In genomic region chr9:131485728-131486381, GRCh38 we compare ENCODE assay signal across 18 cellular contexts. TPM values are rescaled to one million over a fixed set of nuclear protein-coding genes. Genes with fewer than 3 reads are reported as not detected.
DNase-seq lines count a peak whose midpoint lies in the region; ATAC-seq and TF ChIP-seq lines count a peak whose summit lies in the region.
"Had no signal": no experiment of that assay in that cellular context is flagged by ENCODE, and none has a peak within 500 bp of the region (broad histone marks: within the 10 kb centered on the region; RNA-seq: fewer than 3 reads in every experiment).

No MANE protein-coding gene starts in this region.

- WGBS in suprapubic skin = 76% methylated on average over 19 of the region's 19 CpGs

- H3K9me3 Mint-ChIP-seq in endothelial cell (ENCODE audit: unreplicated experiment) (no peaks in the 10 kb centered on the region), natural killer cell (no peaks in the 10 kb centered on the region)
- H3K9me3 Mint-ChIP-seq: immature natural killer cell; natural killer cell treated with Interleukin-12 subunit alpha and Interleukin-12 subunit beta and Interleukin-15 and Interleukin-18, amount 100 ng/mL, for 72 hours had no signal

- TF ChIP-seq CTCF in right atrium auricular region (IDR thresholded peaks at IDR 0.05) (no peak), Panc1 (IDR thresholded peaks at IDR 0.05) (no peak), endothelial cell (IDR thresholded peaks at IDR 0.05; ENCODE audit: unreplicated experiment) (no peak), suprapubic skin (IDR thresholded peaks at IDR 0.05) (no peak), natural killer cell (IDR thresholded peaks at IDR 0.05) (no peak)

- H3K36me3 Mint-ChIP-seq in endothelial cell (ENCODE audit: low read depth, unreplicated experiment) (peaks cover 83% of the 10 kb centered on the region), natural killer cell (no peaks in the 10 kb centered on the region)

- H3K4me1 Mint-ChIP-seq in endothelial cell (ENCODE audit: unreplicated experiment) = no peaks in the 10 kb centered on the region
- H3K4me1 Mint-ChIP-seq in natural killer cell = peaks cover 0 to 20% of the 10 kb centered on the region in 2 donors

- POLR2A ChIA-PET in Panc1 (lab: Charles Lee) = no interaction called here

- DNase-seq in right atrium auricular region (ENCODE audit: low spot score) = no peak
- no peak for DNase-seq in left ventricle myocardium superior
- DNase-seq in Panc1 (ENCODE audit: low read depth, low spot score) = no peak
- no peak for DNase-seq in endothelial cell (ENCODE audit: low spot score)
- DNase-seq in suprapubic skin (ENCODE audit: low spot score in 2 of 2) = peak in 1 of 2 donors; percentile 60
- no peak for DNase-seq in natural killer cell
- no peak for DNase-seq in NOMO-1 (lab: John Stamatoyannopoulos, UW; ENCODE audit: unreplicated experiment in 2 of 2)
- DNase-seq: activated CD4-positive, alpha-beta T cell treated with anti-CD3 and anti-CD28 coated beads, Interleukin-2, amount 50 U/mL, for 48 hours; erythroblast; immature natural killer cell; NCI-H1694; NCI-H748 treated with DMSO at 0.1 percent for 48 hours; stimulated activated CD4-positive, alpha-beta T cell treated with anti-CD3 and anti-CD28 coated beads, Interleukin-15, amount 100 ng/mL, for 24 hours had no signal

- peaks cover 97% of the 10 kb centered on the region for H3K36me3 ChIP-seq in right atrium auricular region
- H3K36me3 ChIP-seq in Panc1 (ENCODE audit: control insufficient read depth, insufficient read depth, low read length) = peaks cover 10% of the 10 kb centered on the region
- H3K36me3 ChIP-seq in suprapubic skin = peaks cover 97% of the 10 kb centered on the region

- H3K27me3 Mint-ChIP-seq in endothelial cell (ENCODE audit: unreplicated experiment) (peaks cover 31% of the 10 kb centered on the region), natural killer cell (ENCODE audit: low read depth in 2 of 2) (no peaks in the 10 kb centered on the region)
- H3K27me3 Mint-ChIP-seq: natural killer cell treated with Interleukin-12 subunit alpha and Interleukin-12 subunit beta and Interleukin-15 and Interleukin-18, amount 100 ng/mL, for 72 hours had no signal

- H3K27ac ChIP-seq in right atrium auricular region (peak overlapping the region; percentile 79 to 87), Panc1 (ENCODE audit: low read length) (no peak overlapping the region), suprapubic skin (peak overlapping the region; percentile 28)

- TF ChIP-seq POLR2A in suprapubic skin (IDR thresholded peaks at IDR 0.05) = no peak

- no peak for TF ChIP-seq EP300 in suprapubic skin (IDR thresholded peaks at IDR 0.05)

- H3K4me1 ChIP-seq in right atrium auricular region = peaks cover 0 to 38% of the 10 kb centered on the region in 2 donors
- no peaks in the 10 kb centered on the region for H3K4me1 ChIP-seq in Panc1 (ENCODE audit: control insufficient read depth, insufficient read depth, low read length)
- peaks cover 48% of the 10 kb centered on the region for H3K4me1 ChIP-seq in suprapubic skin

- no peak for ATAC-seq in left ventricle myocardium superior
- 0 out of 2 replicates have a peak, but pooled peaks have one; percentile 8 for ATAC-seq in Panc1
- no peak for ATAC-seq in natural killer cell
- no peak for ATAC-seq in HG03439 (IDR thresholded peaks at IDR 0.05; ENCODE audit: unreplicated experiment)
- ATAC-seq: natural killer cell treated with Interleukin-12 subunit alpha and Interleukin-12 subunit beta and Interleukin-15 and Interleukin-18, amount 100 ng/mL, for 72 hours had no signal

- H3K4me3 ChIP-seq in right atrium auricular region (no peak overlapping the region), Panc1 (ENCODE audit: low read depth in 2 of 2, low read length in 2 of 2) (no peak overlapping the region), suprapubic skin (no peak overlapping the region)

- in situ Hi-C loops in Panc1 (cut with HindIII; ENCODE audit: low pct_unique_long_range_greater_than_20kb, low sequenced_read_pairs) = no loop called here

- intact Hi-C loops in left ventricle myocardium superior (cut with micrococcal nuclease) (no loop called here), Panc1 (cut with micrococcal nuclease; ENCODE audit: unreplicated experiment) (no loop called here), natural killer cell (cut with micrococcal nuclease) (no loop called here)

- BruUV-seq in Panc1 (replicated peaks; lab: Mats Ljungman, UMichigan) = no TSS peak

- H3K27me3 ChIP-seq in right atrium auricular region (no peaks in the 10 kb centered on the region), Panc1 (ENCODE audit: control insufficient read depth, insufficient read depth, low read length) (no peaks in the 10 kb centered on the region), suprapubic skin (no peaks in the 10 kb centered on the region)

- no peaks in the 10 kb centered on the region for H3K9me3 ChIP-seq in right atrium auricular region
- H3K9me3 ChIP-seq in Panc1 (ENCODE audit: control insufficient read depth, insufficient read depth, low read depth, low read length) = no peaks in the 10 kb centered on the region
- no peaks in the 10 kb centered on the region for H3K9me3 ChIP-seq in suprapubic skin

- peak overlapping the region; percentile 31 for H3K4me3 Mint-ChIP-seq in endothelial cell (ENCODE audit: unreplicated experiment)
- no peak overlapping the region for H3K4me3 Mint-ChIP-seq in natural killer cell
- H3K4me3 Mint-ChIP-seq: immature natural killer cell; natural killer cell treated with Interleukin-12 subunit alpha and Interleukin-12 subunit beta and Interleukin-15 and Interleukin-18, amount 100 ng/mL, for 72 hours had no signal

- CTCF ChIA-PET in Panc1 (lab: Charles Lee) = no interaction called here

- H3K27ac Mint-ChIP-seq in endothelial cell (ENCODE audit: unreplicated experiment) = peak overlapping the region; percentile 75
- H3K27ac Mint-ChIP-seq in natural killer cell = no peak overlapping the region
- H3K27ac Mint-ChIP-seq: natural killer cell treated with Interleukin-12 subunit alpha and Interleukin-12 subunit beta and Interleukin-15 and Interleukin-18, amount 100 ng/mL, for 72 hours had no signal

RNA-seq across cellular contexts. Expression of gene POMT1, which starts 16.9 kb away (rescaled TPM):
- total RNA-seq in right atrium auricular region (10 to 100 TPM; 13.7 to 16.4 TPM), left ventricle myocardium superior (19.9 TPM), Panc1 (2021; ENCODE audit: unreplicated experiment) (58.0 TPM), endothelial cell (ENCODE audit: unreplicated experiment) (57.6 TPM), suprapubic skin (10 to 100 TPM; 16.6 to 62.0 (median 34.1) TPM), natural killer cell (10 to 100 TPM; 35.5 to 38.8 (median 36.3) TPM)
- polyA plus RNA-seq in Panc1 (2012; ENCODE audit: insufficient read length) = 60.7 TPM

RNA-seq across cellular contexts. Expression of gene UCK1, which starts 45.2 kb away (rescaled TPM):
- total RNA-seq in right atrium auricular region (10 to 100 TPM; 21.2 to 37.8 TPM), left ventricle myocardium superior (28.6 TPM), Panc1 (2021; ENCODE audit: unreplicated experiment) (30.2 TPM), endothelial cell (ENCODE audit: unreplicated experiment) (23.0 TPM), suprapubic skin (10 to 100 TPM; 20.0 to 28.0 (median 26.6) TPM), natural killer cell (10 to 100 TPM; 29.9 to 35.2 (median 30.2) TPM)
- 40.4 TPM for polyA plus RNA-seq in Panc1 (2012; ENCODE audit: insufficient read length)

RNA-seq across cellular contexts. Expression of gene PRRT1B, which starts 59.5 kb away (rescaled TPM):
- total RNA-seq in right atrium auricular region = not detected
- not detected for total RNA-seq in left ventricle myocardium superior
- 1.1 TPM for total RNA-seq in Panc1 (2021; ENCODE audit: unreplicated experiment)
- polyA plus RNA-seq in Panc1 (2012; ENCODE audit: insufficient read length) = 0.56 TPM
- not detected for total RNA-seq in endothelial cell (ENCODE audit: unreplicated experiment)
- not detected for total RNA-seq in suprapubic skin
- not detected for total RNA-seq in natural killer cell
- total RNA-seq: aorta; H4; natural killer cell treated with Interleukin-12 subunit alpha and Interleukin-12 subunit beta and Interleukin-15 and Interleukin-18, amount 100 ng/mL, for 72 hours; pulmonary artery endothelial cell had no signal
- polyA plus RNA-seq: aorta, immature natural killer cell had no signal
